ENCODE assay signal across 15 cellular contexts in the genomic region with DNA sequence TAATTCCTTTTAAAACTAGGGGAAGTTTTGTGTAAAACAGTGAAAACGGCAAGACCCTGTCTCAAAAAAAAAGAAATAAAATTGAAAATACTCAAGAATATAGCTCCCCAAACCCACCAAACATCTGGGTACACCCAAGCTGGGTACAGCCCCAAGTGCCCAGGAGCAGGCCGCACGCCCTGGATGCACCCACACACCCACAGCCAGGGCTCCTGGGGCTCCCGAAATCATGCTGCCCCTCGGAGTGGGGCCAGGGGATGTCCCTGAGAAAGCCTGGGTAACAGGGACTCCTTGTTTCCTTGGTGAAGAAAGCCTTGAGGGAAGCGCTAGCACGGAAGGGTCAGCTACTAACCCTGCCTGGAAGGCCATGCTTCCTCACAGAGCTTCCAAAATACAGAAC. TPM values are rescaled to one million over a fixed set of nuclear protein-coding genes. Genes with fewer than 3 reads are reported as not detected.
DNase-seq lines count a peak whose midpoint lies in the region; ATAC-seq and TF ChIP-seq lines count a peak whose summit lies in the region.
"Had no signal": no experiment of that assay in that cellular context is flagged by ENCODE, and none has a peak within 500 bp of the region (broad histone marks: within the 10 kb centered on the region; RNA-seq: fewer than 3 reads in every experiment).

No MANE protein-coding gene starts in this region.

- DNase-seq in activated T-cell treated with anti-CD3 and anti-CD28 coated beads, Interleukin-2, amount 50 U/mL, for 4 hours, result no peak
- no peak for DNase-seq in activated T-cell treated with anti-CD3 and anti-CD28 coated beads, Interleukin-2, amount 50 U/mL, for 1 hour
- no peak for DNase-seq in activated CD4-positive, alpha-beta memory T cell treated with anti-CD3 and anti-CD28 coated beads for 36 hours
- DNase-seq in endodermal cell (no peak), GM13977 (ENCODE audit: low spot score) (no peak), NCI-H2196 treated with DMSO at 0.1 percent for 48 hours (lab: John Stamatoyannopoulos, UW; ENCODE audit: unreplicated experiment) (no peak)
- DNase-seq: effector memory CD8-positive, alpha-beta T cell; GM23248; NCI-H524 treated with DMSO at 0.1 percent for 48 hours; retina; RPMI8226 had no signal

- in situ Hi-C loops in GM13977 (cut with MboI; ENCODE audit: low pct_unique_long_range_greater_than_20kb, low sequenced_read_pairs, unreplicated experiment), result no loop called here

- no peak for TF ChIP-seq CTCF in endodermal cell (conservative IDR thresholded peaks at IDR 0.05)
- TF ChIP-seq CTCF in GM13977 (IDR thresholded peaks at IDR 0.05; ENCODE audit: extremely low read depth, insufficient read depth, missing control alignments), result no peak

- no peak overlapping the region for H3K4me3 ChIP-seq in BLaER1 treated with 17β-estradiol and CSF1 and Interleukin-3, amounts not matched to agents 10 nM and 100 nM
- no peak overlapping the region for H3K4me3 ChIP-seq in endodermal cell (ENCODE audit: low read length)
- H3K4me3 ChIP-seq: GM23248, thoracic aorta had no signal

- peak overlapping the region; percentile 78 for H3K4me3 Mint-ChIP-seq in activated T-cell treated with anti-CD3 and anti-CD28 coated beads, Interleukin-2, amount 50 U/mL, for 4 hours
- H3K4me3 Mint-ChIP-seq in activated CD4-positive, alpha-beta memory T cell treated with anti-CD3 and anti-CD28 coated beads for 36 hours, result no peak overlapping the region
- no peak overlapping the region for H3K4me3 Mint-ChIP-seq in endodermal cell

- H3K27me3 ChIP-seq in BLaER1 treated with 17β-estradiol and CSF1 and Interleukin-3, amounts not matched to agents 10 nM and 100 nM, result no peaks in the 10 kb centered on the region
- no peaks in the 10 kb centered on the region for H3K27me3 ChIP-seq in endodermal cell (ENCODE audit: control insufficient read depth, insufficient read depth, low read length, poor library complexity, severe bottlenecking)

- H3K27ac ChIP-seq in BLaER1 treated with 17β-estradiol and CSF1 and Interleukin-3, amounts not matched to agents 10 nM and 100 nM, result peak overlapping the region in 2 of 11 experiments; percentile 62 to 63; a peak in 3 of 22 replicates
- H3K27ac ChIP-seq in endodermal cell (ENCODE audit: low read depth, low read length), result no peak overlapping the region
- H3K27ac ChIP-seq: GM23248, thoracic aorta had no signal

- intact Hi-C loops in activated CD4-positive, alpha-beta memory T cell treated with anti-CD3 and anti-CD28 coated beads for 36 hours (cut with micrococcal nuclease), result no loop called here

- H3K36me3 ChIP-seq in BLaER1 treated with 17β-estradiol and CSF1 and Interleukin-3, amounts not matched to agents 10 nM and 100 nM, result peaks cover 48 to 78% (median 56%) of the 10 kb centered on the region in 11 experiments
- peaks cover 94% of the 10 kb centered on the region for H3K36me3 ChIP-seq in endodermal cell (ENCODE audit: control insufficient read depth, insufficient read depth, low read length)

- peaks cover 60% of the 10 kb centered on the region for H3K4me1 Mint-ChIP-seq in activated T-cell treated with anti-CD3 and anti-CD28 coated beads, Interleukin-2, amount 50 U/mL, for 4 hours (ENCODE audit: low read depth)
- H3K4me1 Mint-ChIP-seq in activated CD4-positive, alpha-beta memory T cell treated with anti-CD3 and anti-CD28 coated beads for 36 hours (ENCODE audit: low read depth), result peaks cover 53% of the 10 kb centered on the region
- H3K4me1 Mint-ChIP-seq in endodermal cell, result peaks cover 6% of the 10 kb centered on the region

- POLR2A ChIA-PET in activated CD4-positive, alpha-beta memory T cell treated with anti-CD3 and anti-CD28 coated beads for 36 hours (lab: Charles Lee), result interaction anchor here (1.2 to 2.4 kb wide), 3 partner anchors 10 to 71 kb away, joined by 5 to 18 read pairs (median 7); partner anchors contain the start of genes BNIP3 and PPP2R2D

- ATAC-seq in activated T-cell treated with anti-CD3 and anti-CD28 coated beads, Interleukin-2, amount 50 U/mL, for 4 hours, result no peak
- ATAC-seq in HG03457 (IDR thresholded peaks at IDR 0.05; ENCODE audit: unreplicated experiment), result no peak

- H3K9ac ChIP-seq in BLaER1 treated with 17β-estradiol and CSF1 and Interleukin-3, amounts not matched to agents 10 nM and 100 nM, result peak overlapping the region in 1 of 11 experiments; percentile 23; a peak in 1 of 22 replicates
- H3K9ac ChIP-seq in endodermal cell (ENCODE audit: extremely low read depth, low read length, poor library complexity, severe bottlenecking), result no peak overlapping the region
- H3K9ac ChIP-seq: GM23248 had no signal

- H4K20me1 ChIP-seq in BLaER1 treated with 17β-estradiol and CSF1 and Interleukin-3, amounts not matched to agents 10 nM and 100 nM, result peaks cover 71 to 97% (median 86%) of the 10 kb centered on the region in 11 experiments

- CTCF ChIA-PET in activated CD4-positive, alpha-beta memory T cell treated with anti-CD3 and anti-CD28 coated beads for 36 hours (lab: Charles Lee), result interaction anchor here (2.3 to 5.0 kb wide), 2 partner anchors 51 to 86 kb away, joined by 12 to 24 read pairs; no protein-coding TSS in a partner anchor

- peaks cover 23% of the 10 kb centered on the region for H3K36me3 Mint-ChIP-seq in activated T-cell treated with anti-CD3 and anti-CD28 coated beads, Interleukin-2, amount 50 U/mL, for 4 hours (ENCODE audit: insufficient read depth)
- peaks cover 35% of the 10 kb centered on the region for H3K36me3 Mint-ChIP-seq in activated CD4-positive, alpha-beta memory T cell treated with anti-CD3 and anti-CD28 coated beads for 36 hours
- H3K36me3 Mint-ChIP-seq in endodermal cell (ENCODE audit: low read depth), result peaks cover 80% of the 10 kb centered on the region

- H3K4me1 ChIP-seq in BLaER1 treated with 17β-estradiol and CSF1 and Interleukin-3, amounts not matched to agents 10 nM and 100 nM, result peaks cover 60 to 76% (median 66%) of the 10 kb centered on the region in 10 experiments
- no peaks in the 10 kb centered on the region for H3K4me1 ChIP-seq in endodermal cell (ENCODE audit: control insufficient read depth, insufficient read depth, low read length)

- H3K4me2 ChIP-seq in BLaER1 treated with 17β-estradiol and CSF1 and Interleukin-3, amounts not matched to agents 10 nM and 100 nM, result peak overlapping the region in 9 of 11 experiments; percentile 90 to 99 (median 97); a peak in 16 of 22 replicates

- no peaks in the 10 kb centered on the region for H3K27me3 Mint-ChIP-seq in activated T-cell treated with anti-CD3 and anti-CD28 coated beads, Interleukin-2, amount 50 U/mL, for 4 hours (ENCODE audit: low read depth)
- no peaks in the 10 kb centered on the region for H3K27me3 Mint-ChIP-seq in activated CD4-positive, alpha-beta memory T cell treated with anti-CD3 and anti-CD28 coated beads for 36 hours
- H3K27me3 Mint-ChIP-seq in endodermal cell (ENCODE audit: insufficient read depth), result no peaks in the 10 kb centered on the region
- H3K27me3 Mint-ChIP-seq: activated T-helper 17 cell treated with anti-CD3 and anti-CD28 coated beads, Interleukin-2, amount 50 U/mL, for 72 hours; effector memory CD8-positive, alpha-beta T cell had no signal

- no peaks in the 10 kb centered on the region for H3K9me3 Mint-ChIP-seq in activated T-cell treated with anti-CD3 and anti-CD28 coated beads, Interleukin-2, amount 50 U/mL, for 4 hours
- no peaks in the 10 kb centered on the region for H3K9me3 Mint-ChIP-seq in activated CD4-positive, alpha-beta memory T cell treated with anti-CD3 and anti-CD28 coated beads for 36 hours
- H3K9me3 Mint-ChIP-seq in endodermal cell, result no peaks in the 10 kb centered on the region
- H3K9me3 Mint-ChIP-seq: activated T-helper 17 cell treated with anti-CD3 and anti-CD28 coated beads, Interleukin-2, amount 50 U/mL, for 72 hours; effector memory CD8-positive, alpha-beta T cell had no signal

- no peaks in the 10 kb centered on the region for H3K9me3 ChIP-seq in BLaER1 treated with 17β-estradiol and CSF1 and Interleukin-3, amounts not matched to agents 10 nM and 100 nM (replicated peaks in 1 of 11)
- no peaks in the 10 kb centered on the region for H3K9me3 ChIP-seq in endodermal cell (ENCODE audit: control insufficient read depth, low read length)
- H3K9me3 ChIP-seq: thoracic aorta had no signal

- peak overlapping the region; percentile 47 for H3K27ac Mint-ChIP-seq in activated CD4-positive, alpha-beta memory T cell treated with anti-CD3 and anti-CD28 coated beads for 36 hours
- peak overlapping the region; percentile 38 for H3K27ac Mint-ChIP-seq in endodermal cell

- 95 to 96% methylated on average over 4 to 6 of the region's 7 CpGs for WGBS in endodermal cell (ENCODE audit: insufficient coverage in 1 of 2, insufficient read length in 1 of 2), 2 experiments

RNA-seq across cellular contexts. Expression of gene BNIP3, which starts 10.1 kb away (rescaled TPM):
- 10 to 100 TPM; 36.5 to 40.5 (median 38.6) TPM for total RNA-seq in activated T-cell treated with anti-CD3 and anti-CD28 coated beads, Interleukin-2, amount 50 U/mL, for 4 hours
- 10 to 100 TPM; 84.9 to 86.9 TPM for total RNA-seq in activated CD4-positive, alpha-beta memory T cell treated with anti-CD3 and anti-CD28 coated beads for 36 hours
- total RNA-seq in endodermal cell, result 100 to 1,000 TPM in 1 of 2 donors, 10 to 100 TPM in 1; 93.5 to 108 TPM
- polyA plus RNA-seq in endodermal cell (2013, experiment 1 of 2), result 149 TPM
- 135 TPM for polyA plus RNA-seq in endodermal cell (2013, experiment 2 of 2)
